8 cellular contexts compared by ENCODE assay signal in the genomic region with DNA sequence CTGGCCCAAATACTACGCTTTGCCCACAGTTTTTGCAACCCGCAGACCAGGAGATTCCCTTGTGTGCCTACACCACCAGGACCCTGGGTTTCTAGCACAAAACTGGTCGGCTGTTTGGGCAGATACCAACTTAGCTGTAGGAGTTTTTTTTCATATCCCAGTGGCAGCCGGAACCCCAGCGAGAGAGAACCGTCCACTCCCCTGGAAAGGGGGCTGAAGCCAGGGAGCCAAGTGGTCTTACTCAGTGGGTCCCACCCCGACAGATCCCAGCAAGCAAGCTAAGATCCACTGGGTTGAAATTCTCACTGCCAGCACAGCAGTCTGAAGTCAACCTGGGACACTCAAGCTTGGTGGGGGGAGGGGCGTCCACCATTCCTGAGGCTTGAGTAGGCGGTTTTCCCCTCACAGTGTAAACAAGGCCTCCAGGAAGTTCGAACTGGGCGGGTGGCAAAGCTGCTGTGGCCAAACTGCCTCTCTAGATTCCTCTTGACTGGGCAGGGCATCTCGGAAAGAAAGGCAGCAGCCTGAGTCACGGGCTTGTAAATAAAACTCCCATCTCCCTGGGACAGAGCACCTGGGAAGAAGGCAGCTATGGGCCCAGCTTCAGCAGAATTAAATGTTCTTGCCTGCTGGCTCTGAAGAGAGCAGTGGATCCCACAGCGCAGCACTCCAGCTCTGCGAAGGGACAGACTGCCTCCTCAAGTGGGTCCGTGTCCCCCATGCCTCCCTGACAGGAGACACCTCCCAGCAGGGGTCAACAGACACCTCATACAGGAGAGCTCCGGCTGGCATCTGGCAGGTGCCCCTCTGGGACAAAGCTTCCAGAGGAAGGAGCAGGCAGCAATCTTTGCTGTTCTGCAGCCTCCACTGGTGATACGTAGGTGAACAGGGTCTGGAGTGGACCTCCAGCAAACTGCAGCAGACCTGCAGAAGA.
DNase-seq lines count a peak whose midpoint lies in the region; ATAC-seq and TF ChIP-seq lines count a peak whose summit lies in the region.
"Not testable (repeated sequence)": the region's sequence is repeated elsewhere in the genome, so short reads cannot be mapped to it uniquely, and the experiment has no call there.

No MANE protein-coding gene starts in this region.

- H3K27ac Mint-ChIP-seq in CD4-positive, CD25-positive, alpha-beta regulatory T cell = peak overlapping the region in 1 of 3 donors; percentile 6
- H3K27ac Mint-ChIP-seq in HFFc6 = peak overlapping the region; percentile 87
- H3K27ac Mint-ChIP-seq in naive B cell = peak overlapping the region in 4 of 6 donors; percentile 30 to 71 (median 58)

- not testable (repeated sequence) for H3K27me3 Mint-ChIP-seq in CD4-positive, CD25-positive, alpha-beta regulatory T cell; HFFc6 (ENCODE audit: insufficient read depth); naive B cell

- peak overlapping the region; percentile 2 for H3K27ac ChIP-seq in CD4-positive, CD25-positive, alpha-beta regulatory T cell (ENCODE audit: insufficient read depth, low read length, poor library complexity, severe bottlenecking)
- H3K27ac ChIP-seq in WERI-Rb-1 = not testable (repeated sequence)
- H3K27ac ChIP-seq in iPS-18a (ENCODE audit: low read length) = peak overlapping the region; percentile 73
- peak overlapping the region; percentile 58 to 83 (median 71) for H3K27ac ChIP-seq in stomach

- ATAC-seq in CD4-positive, CD25-positive, alpha-beta regulatory T cell (ENCODE audit: low read depth in 2 of 2); naive B cell (ENCODE audit: low read depth in 2 of 2): not testable (repeated sequence)

- H3K9me3 ChIP-seq in CD4-positive, CD25-positive, alpha-beta regulatory T cell (ENCODE audit: control insufficient read depth in 2 of 2, low read length in 2 of 2); WERI-Rb-1 (ENCODE audit: severe bottlenecking); iPS-18a (ENCODE audit: control insufficient read depth, low read depth, low read length); stomach: not testable (repeated sequence)

- intact Hi-C loops in stomach (cut with DNase I; ENCODE audit: low total_unique reads) = not testable (repeated sequence)

- peak overlapping the region in 1 of 4 donors; percentile 15 for H3K4me3 Mint-ChIP-seq in CD4-positive, CD25-positive, alpha-beta regulatory T cell
- H3K4me3 Mint-ChIP-seq in HFFc6 = peak overlapping the region; percentile 40; the same call in 1 of the 2 replicates
- H3K4me3 Mint-ChIP-seq in naive B cell = not testable (repeated sequence)

- peak overlapping the region; percentile 17 for H3K9ac ChIP-seq in iPS-18a (ENCODE audit: low read length)

- DNase-seq in CD4-positive, CD25-positive, alpha-beta regulatory T cell; naive B cell: not testable (repeated sequence)
- DNase-seq in HFFc6 = peak; percentile 97
- DNase-seq in NCI-H460 (ENCODE audit: extremely low read depth, low read depth) = peak; percentile 91
- peak; percentile 14 for DNase-seq in WERI-Rb-1
- peak; percentile 99 for DNase-seq in epithelial cell of esophagus (ENCODE audit: low read depth)
- peak; percentile 91 for DNase-seq in stomach

- not testable (repeated sequence) for TF ChIP-seq POLR2A in stomach (IDR thresholded peaks at IDR 0.05)

- TF ChIP-seq EP300 in stomach (IDR thresholded peaks at IDR 0.05) = not testable (repeated sequence)

- WGBS in stomach, 5 donors = 52 to 64% (median 53%) methylated on average over 14 to 18 of the region's 18 CpGs

- not testable (repeated sequence) for H3K4me1 ChIP-seq in CD4-positive, CD25-positive, alpha-beta regulatory T cell (ENCODE audit: control insufficient read depth, insufficient read depth, low read length, poor library complexity, severe bottlenecking)
- H3K4me1 ChIP-seq in iPS-18a (ENCODE audit: control insufficient read depth, low read depth, low read length) (peaks cover 17% of the 10 kb centered on the region), stomach (peaks cover 16 to 49% (median 22%) of the 10 kb centered on the region in 4 donors)

- not testable (repeated sequence) for H3K4me3 ChIP-seq in CD4-positive, CD25-positive, alpha-beta regulatory T cell (ENCODE audit: low read depth, low read length); WERI-Rb-1 (ENCODE audit: low read depth, low read length)
- H3K4me3 ChIP-seq in epithelial cell of esophagus (ENCODE audit: low read length) = peak overlapping the region; percentile 1
- H3K4me3 ChIP-seq in iPS-18a (ENCODE audit: low read length) = peak overlapping the region; percentile 35
- H3K4me3 ChIP-seq in stomach = peak overlapping the region in 1 of 4 donors; percentile 3

- H3K36me3 ChIP-seq in CD4-positive, CD25-positive, alpha-beta regulatory T cell (ENCODE audit: control insufficient read depth, insufficient read depth, low read length) = peaks cover 41% of the 10 kb centered on the region
- not testable (repeated sequence) for H3K36me3 ChIP-seq in WERI-Rb-1; iPS-18a (ENCODE audit: control insufficient read depth, low read depth, low read length)
- H3K36me3 ChIP-seq in stomach = peaks cover 0 to 27% (median 22%) of the 10 kb centered on the region in 4 donors

- H3K36me3 Mint-ChIP-seq in CD4-positive, CD25-positive, alpha-beta regulatory T cell = peaks cover 35% of the 10 kb centered on the region
- H3K36me3 Mint-ChIP-seq in HFFc6 (ENCODE audit: low read depth) (peaks cover 60% of the 10 kb centered on the region), naive B cell (peaks cover 28 to 45% of the 10 kb centered on the region in 2 donors)

- not testable (repeated sequence) for TF ChIP-seq CTCF in HFFc6 (IDR thresholded peaks at IDR 0.05); WERI-Rb-1 (IDR thresholded peaks at IDR 0.05; ENCODE audit: low read depth, low read length); epithelial cell of esophagus (IDR thresholded peaks at IDR 0.05; ENCODE audit: insufficient read depth, low read depth, low read length, missing control alignments); stomach (IDR thresholded peaks at IDR 0.05)

- not testable (repeated sequence) for H3K27me3 ChIP-seq in CD4-positive, CD25-positive, alpha-beta regulatory T cell (ENCODE audit: control insufficient read depth, insufficient read depth, low read length); WERI-Rb-1 (ENCODE audit: insufficient read depth, low read depth, severe bottlenecking); iPS-18a (ENCODE audit: control insufficient read depth, insufficient read depth, low read length); stomach

- peaks cover 16 to 65% (median 49%) of the 10 kb centered on the region in 4 donors for H3K4me1 Mint-ChIP-seq in CD4-positive, CD25-positive, alpha-beta regulatory T cell
- H3K4me1 Mint-ChIP-seq in HFFc6 (ENCODE audit: low read depth) (peaks cover 59% of the 10 kb centered on the region), naive B cell (peaks cover 37 to 49% (median 43%) of the 10 kb centered on the region in 3 donors)

- H3K9me3 Mint-ChIP-seq in CD4-positive, CD25-positive, alpha-beta regulatory T cell; HFFc6: not testable (repeated sequence)
- H3K9me3 Mint-ChIP-seq in naive B cell = peaks cover 2 to 18% (median 11%) of the 10 kb centered on the region in 7 donors
